Comparison of ENCODE assay signal across 8 cellular contexts in genomic region chr6:75243333-75244062, GRCh38. TPM values are rescaled to one million over a fixed set of nuclear protein-coding genes. Genes with fewer than 3 reads are reported as not detected.
DNase-seq lines count a peak whose midpoint lies in the region; ATAC-seq, FAIRE-seq and TF ChIP-seq lines count a peak whose summit lies in the region.

Gene COX7A2 (minus strand): TSS chr6:75243801. CDS start chr6:75243734, 67 bp downstream.

- peaks cover 22% of the 10 kb centered on the region for H3K36me3 Mint-ChIP-seq in T-cell

- H3K4me2 ChIP-seq in parathyroid adenoma (ENCODE audit: low read length): peak within 1 kb of the TSS; percentile 79

- WGBS in adipose tissue, 3 donors: 0% methylated on average over 36 of the region's 36 CpGs
- 0% methylated on average over 36 of the region's 36 CpGs for WGBS in tibial nerve, 2 donors

- H3K36me3 ChIP-seq in cardiac muscle cell: peaks cover 17% of the 10 kb centered on the region
- no peaks in the 10 kb centered on the region for H3K36me3 ChIP-seq in parathyroid adenoma (ENCODE audit: control insufficient read depth, insufficient read depth, low read length)
- H3K36me3 ChIP-seq in tibial nerve: peaks cover 0 to 26% (median 0%) of the 10 kb centered on the region in 3 donors

- H3K9me3 ChIP-seq in cardiac muscle cell (ENCODE audit: low read depth): no peaks in the 10 kb centered on the region
- no peaks in the 10 kb centered on the region for H3K9me3 ChIP-seq in parathyroid adenoma (ENCODE audit: control insufficient read depth, low read length)
- no peaks in the 10 kb centered on the region for H3K9me3 ChIP-seq in tibial nerve

- peak; percentile 89 to 98 for TF ChIP-seq EP300 in tibial nerve (IDR thresholded peaks at IDR 0.05)

- H3K27me3 ChIP-seq in cardiac muscle cell: no peaks in the 10 kb centered on the region
- H3K27me3 ChIP-seq in parathyroid adenoma (ENCODE audit: control insufficient read depth, insufficient read depth, low read length): no peaks in the 10 kb centered on the region
- H3K27me3 ChIP-seq in tibial nerve: no peaks in the 10 kb centered on the region

- TF ChIP-seq CTCF in cardiac muscle cell (IDR thresholded peaks at IDR 0.05; ENCODE audit: low read depth, low read length): no peak
- no peak for TF ChIP-seq CTCF in parathyroid adenoma (IDR thresholded peaks at IDR 0.05)
- peak in 1 of 5 experiments; percentile 26 for TF ChIP-seq CTCF in tibial nerve (IDR thresholded peaks at IDR 0.05)

- TF ChIP-seq POLR2A in GM12891 (IDR thresholded peaks at IDR 0.05; ENCODE audit: low read depth, low read length): peak; percentile 97
- peak; percentile 57 to 85 for TF ChIP-seq POLR2A in tibial nerve (IDR thresholded peaks at IDR 0.05)

- H3K4me3 ChIP-seq in cardiac muscle cell: peak within 1 kb of the TSS; percentile 86
- H3K4me3 ChIP-seq in parathyroid adenoma (ENCODE audit: low read depth, low read length): peak within 1 kb of the TSS; percentile 73
- H3K4me3 ChIP-seq in tibial nerve: peak within 1 kb of the TSS; percentile 71 to 86 (median 80)

- POLR2A ChIA-PET in T-cell (lab: Charles Lee): interaction anchor here (0.6 to 1.6 kb wide), 12 partner anchors 10 to 1589 kb away, joined by 3 to 11 read pairs (median 4); partner anchors contain the start of genes SENP6 (in 1 of the 2), SLC17A5 (in 1 of the 2) and TMEM30A (in 1 of the 2)

- H3K27ac ChIP-seq in adipose tissue (ENCODE audit: low read depth, low read length): peak within 1 kb of the TSS; percentile 36
- peak within 1 kb of the TSS; percentile 90 for H3K27ac ChIP-seq in cardiac muscle cell
- H3K27ac ChIP-seq in parathyroid adenoma: peak within 1 kb of the TSS; percentile 88
- peak within 1 kb of the TSS; percentile 88 to 96 (median 94) for H3K27ac ChIP-seq in tibial nerve

- H3K4me1 ChIP-seq in cardiac muscle cell (ENCODE audit: low read depth) (no peaks in the 10 kb centered on the region), parathyroid adenoma (peaks cover 3% of the 10 kb centered on the region), tibial nerve (peaks cover 0 to 34% (median 5%) of the 10 kb centered on the region in 4 donors)

- no peaks in the 10 kb centered on the region for H3K9me3 Mint-ChIP-seq in T-cell

- H2AFZ ChIP-seq in parathyroid adenoma: peak within 1 kb of the TSS; percentile 93

- CTCF ChIA-PET in T-cell (lab: Charles Lee): interaction anchor here (0.5 to 1.9 kb wide), 19 partner anchors 21 to 1793 kb away, joined by 3 to 6 read pairs (median 3); no protein-coding TSS in a partner anchor

- ATAC-seq in HG02840 (IDR thresholded peaks at IDR 0.05; ENCODE audit: low FRiP score, unreplicated experiment) (peak; percentile 94), T-cell (replicated peaks in 1 of 4) (peak; percentile 96 to 98 (median 98))

- DNase-seq in GM12891 (ENCODE audit: insufficient read length, low spot score): peak; percentile 27
- peak; percentile 88 for DNase-seq in NCI-H1436 treated with DMSO at 0.1 percent for 48 hours (lab: John Stamatoyannopoulos, UW)
- peak; percentile 62 to 91 (median 83) for DNase-seq in T-cell
- peak; percentile 96 to 99 for DNase-seq in cardiac muscle cell (ENCODE audit: low read depth in 1 of 2, low spot score in 1 of 2)
- DNase-seq in tibial nerve (ENCODE audit: low spot score in 2 of 2): peak; percentile 80 to 92

- peak within 1 kb of the TSS; percentile 40 for H3K9ac ChIP-seq in parathyroid adenoma

- FAIRE-seq in GM12891 (lab: Jason Lieb, UNC): peak; percentile 99

- peaks cover 31 to 40% (median 34%) of the 10 kb centered on the region in 3 donors for H3K4me1 Mint-ChIP-seq in T-cell

- H3K4me3 Mint-ChIP-seq in T-cell: peak within 1 kb of the TSS; percentile 94 to 100 (median 97)

- peak within 1 kb of the TSS; percentile 98 for H3K27ac Mint-ChIP-seq in T-cell

- peaks cover 8% of the 10 kb centered on the region for H3K79me2 ChIP-seq in parathyroid adenoma

- H3K27me3 Mint-ChIP-seq in T-cell: peaks cover 7 to 13% of the 10 kb centered on the region in 2 donors

TF ChIP-seq in GM12891, 5 proteins besides CTCF, POLR2A, EP300 and RAD21:
- TF ChIP-seq POLR2AphosphoS5 (IDR thresholded peaks at IDR 0.05; ENCODE audit: low read depth, low read length): peak; percentile 97
- TF ChIP-seq POU2F2 (IDR thresholded peaks at IDR 0.05; ENCODE audit: low read depth, low read length): peak; percentile 97
- TF ChIP-seq SPI1 (IDR thresholded peaks at IDR 0.05; ENCODE audit: low read depth, low read length): peak; percentile 80
- peak; percentile 90; the same call in 1 of the 2 replicates for TF ChIP-seq TAF1 (IDR thresholded peaks at IDR 0.05; ENCODE audit: low read depth, low read length)
- peak; percentile 29 for TF ChIP-seq PAX5 (IDR thresholded peaks at IDR 0.05; ENCODE audit: insufficient read depth, low read length, severe bottlenecking)

RNA-seq across cellular contexts. Expression of gene COX7A2, which starts in this region (rescaled TPM):
- polyA plus RNA-seq in GM12891 (2012; ENCODE audit: low read depth, missing spikeins): 391 TPM
- total RNA-seq in T-cell (100 to 1,000 TPM; 195 to 213 (median 198) TPM), cardiac muscle cell (184 and 768 TPM in 2 replicates), tibial nerve (100 to 1,000 TPM; 178 to 529 (median 230) TPM)
- polyA plus RNA-seq in adipose tissue (100 to 1,000 TPM; 238 to 572 (median 462) TPM), cardiac muscle cell (984 and 1,135 TPM in 2 replicates)

Comparison
In these comparisons a context has a peak if more than half of its experiments do, and no peak if none do; other contexts are left out.
1. Peak in every context shown above with its lines: DNase-seq, ATAC-seq, H3K4me3 ChIP-seq and H3K27ac ChIP-seq.
2. DNase-seq: peak in every context shown above with its lines; median percentile 98 in cardiac muscle cell; 88 in NCI-H1436 treated with DMSO at 0.1 percent for 48 hours; 86 in tibial nerve; 83 in T-cell; 27 in GM12891.
3. H3K27ac ChIP-seq: peak in every context shown above with its lines; median percentile 94 in tibial nerve; 90 in cardiac muscle cell; 88 in parathyroid adenoma; 36 in adipose tissue.